ENCODE assay signal across 20 cellular contexts in genomic region chr22:22076937-22077703, GRCh38.
A peak's percentile ranks its signal among the peaks of the same experiment; 100 is the strongest.
DNase-seq lines count a peak whose midpoint lies in the region; ATAC-seq, FAIRE-seq and TF ChIP-seq lines count a peak whose summit lies in the region.
"Had no signal": no experiment of that assay in that cellular context is flagged by ENCODE, and none has a peak within 500 bp of the region (broad histone marks: within the 10 kb centered on the region; RNA-seq: fewer than 3 reads in every experiment).

No MANE protein-coding gene starts in this region.

- H3K27me3 Mint-ChIP-seq in activated T-helper 17 cell treated with anti-CD3 and anti-CD28 coated beads, Interleukin-2, amount 50 U/mL, for 72 hours = peaks cover 44% of the 10 kb centered on the region
- H3K27me3 Mint-ChIP-seq in activated T-helper 1 cell treated with anti-CD3 and anti-CD28 coated beads, Interleukin-12 subunit alpha, Interleukin-12 subunit beta, Interleukin-2, Interleukin-4 antibody, amounts not matched to agents 30 ng/mL and 10 ng/mL and 1 ng/mL, durations not matched to agents 14 hours and 24 hours and 36 hours (ENCODE audit: insufficient read depth) = peaks cover 17% of the 10 kb centered on the region

- TF ChIP-seq CTCF in bronchial epithelial cell (IDR thresholded peaks at IDR 0.05; ENCODE audit: insufficient read depth, low read length, severe bottlenecking) (no peak), foreskin fibroblast (IDR thresholded peaks at IDR 0.05; ENCODE audit: low read depth, low read length) (no peak)

- H3K4me1 Mint-ChIP-seq in activated T-helper 17 cell treated with anti-CD3 and anti-CD28 coated beads, Interleukin-2, amount 50 U/mL, for 72 hours = no peaks in the 10 kb centered on the region
- no peaks in the 10 kb centered on the region for H3K4me1 Mint-ChIP-seq in activated T-helper 1 cell treated with anti-CD3 and anti-CD28 coated beads, Interleukin-12 subunit alpha, Interleukin-12 subunit beta, Interleukin-2, Interleukin-4 antibody, amounts not matched to agents 30 ng/mL and 10 ng/mL and 1 ng/mL, durations not matched to agents 14 hours and 24 hours and 36 hours (ENCODE audit: low read depth)
- H3K4me1 Mint-ChIP-seq: CD4-positive, CD25-positive, alpha-beta regulatory T cell; WTC11 had no signal

- no peak overlapping the region for H3K27ac Mint-ChIP-seq in activated T-helper 17 cell treated with anti-CD3 and anti-CD28 coated beads, Interleukin-2, amount 50 U/mL, for 72 hours
- no peak overlapping the region for H3K27ac Mint-ChIP-seq in activated T-helper 1 cell treated with anti-CD3 and anti-CD28 coated beads, Interleukin-12 subunit alpha, Interleukin-12 subunit beta, Interleukin-2, Interleukin-4 antibody, amounts not matched to agents 30 ng/mL and 10 ng/mL and 1 ng/mL, durations not matched to agents 14 hours and 24 hours and 36 hours
- H3K27ac Mint-ChIP-seq: activated CD8-positive, alpha-beta T cell treated with anti-CD3 and anti-CD28 coated beads, Interleukin-2, amount 10 ng/mL, durations not matched to agents 7 days and 5 days; activated T-helper 2 cell treated with anti-CD3 and anti-CD28 coated beads, Interferon-gamma antibody, Interleukin-2, Interleukin-4, amounts not matched to agents 10 μg/mL and 5 μg/mL and 100 μg/mL, durations not matched to agents 14 hours and 24 hours and 36 hours; T-helper 1 cell treated with Interleukin-12 subunit alpha and Interleukin-12 subunit beta and Interleukin-4 antibody, amounts not matched to agents 30 μg/mL and 1 μg/mL, for 36 hours; WTC11 had no signal

- intact Hi-C loops in activated T-helper 1 cell treated with anti-CD3 and anti-CD28 coated beads, Interleukin-12 subunit alpha, Interleukin-12 subunit beta, Interleukin-2, Interleukin-4 antibody, amounts not matched to agents 30 ng/mL and 10 ng/mL and 1 ng/mL, durations not matched to agents 14 hours and 24 hours and 36 hours (cut with micrococcal nuclease) = no loop called here

- no peak overlapping the region for H3K4me3 Mint-ChIP-seq in activated T-helper 17 cell treated with anti-CD3 and anti-CD28 coated beads, Interleukin-2, amount 50 U/mL, for 72 hours
- no peak overlapping the region for H3K4me3 Mint-ChIP-seq in activated T-helper 1 cell treated with anti-CD3 and anti-CD28 coated beads, Interleukin-12 subunit alpha, Interleukin-12 subunit beta, Interleukin-2, Interleukin-4 antibody, amounts not matched to agents 30 ng/mL and 10 ng/mL and 1 ng/mL, durations not matched to agents 14 hours and 24 hours and 36 hours
- H3K4me3 Mint-ChIP-seq: activated CD8-positive, alpha-beta T cell treated with anti-CD3 and anti-CD28 coated beads, Interleukin-2, amount 10 ng/mL, durations not matched to agents 7 days and 5 days; CD4-positive, CD25-positive, alpha-beta regulatory T cell; T-helper 1 cell treated with Interleukin-12 subunit alpha and Interleukin-12 subunit beta and Interleukin-4 antibody, amounts not matched to agents 30 μg/mL and 1 μg/mL, for 36 hours; WTC11 had no signal

- no peaks in the 10 kb centered on the region for H3K9me3 Mint-ChIP-seq in activated T-helper 17 cell treated with anti-CD3 and anti-CD28 coated beads, Interleukin-2, amount 50 U/mL, for 72 hours
- no peaks in the 10 kb centered on the region for H3K9me3 Mint-ChIP-seq in activated T-helper 1 cell treated with anti-CD3 and anti-CD28 coated beads, Interleukin-12 subunit alpha, Interleukin-12 subunit beta, Interleukin-2, Interleukin-4 antibody, amounts not matched to agents 30 ng/mL and 10 ng/mL and 1 ng/mL, durations not matched to agents 14 hours and 24 hours and 36 hours
- H3K9me3 Mint-ChIP-seq: activated T-helper 2 cell treated with anti-CD3 and anti-CD28 coated beads, Interferon-gamma antibody, Interleukin-2, Interleukin-4, amounts not matched to agents 10 μg/mL and 5 μg/mL and 100 μg/mL, durations not matched to agents 14 hours and 24 hours and 36 hours; CD4-positive, CD25-positive, alpha-beta regulatory T cell; T-helper 1 cell treated with Interleukin-12 subunit alpha and Interleukin-12 subunit beta and Interleukin-4 antibody, amounts not matched to agents 30 μg/mL and 1 μg/mL, for 36 hours; WTC11 had no signal

- FAIRE-seq in bronchial epithelial cell (lab: Jason Lieb, UNC) (no peak), RCC 7860 (lab: Jason Lieb, UNC) (no peak)
- FAIRE-seq: endothelial cell of umbilical vein, H1, keratinocyte had no signal

- ATAC-seq in activated T-helper 17 cell treated with anti-CD3 and anti-CD28 coated beads, Interleukin-2, amount 50 U/mL, for 72 hours (replicated peaks) = no peak
- ATAC-seq: activated CD8-positive, alpha-beta T cell treated with anti-CD3 and anti-CD28 coated beads, Interleukin-2, amount 10 ng/mL, durations not matched to agents 7 days and 5 days; WTC11 had no signal

- peak; percentile 9 for DNase-seq in EL
- DNase-seq in NCI-H1694 (lab: John Stamatoyannopoulos, UW) = peak; percentile 12
- DNase-seq in bronchial epithelial cell (ENCODE audit: low read depth) = peak; percentile 67
- peak; percentile 14 to 38 for DNase-seq in foreskin fibroblast
- no peak for DNase-seq in activated T-helper 1 cell treated with anti-CD3 and anti-CD28 coated beads, Interleukin-12 subunit alpha, Interleukin-12 subunit beta, Interleukin-2, Interleukin-4 antibody, amounts not matched to agents 30 ng/mL and 10 ng/mL and 1 ng/mL, durations not matched to agents 14 hours and 24 hours and 36 hours (ENCODE audit: low spot score)
- no peak for DNase-seq in COLO668 (lab: John Stamatoyannopoulos, UW; ENCODE audit: unreplicated experiment)
- no peak for DNase-seq in RCC 7860 (ENCODE audit: low spot score)
- DNase-seq: activated CD8-positive, alpha-beta T cell treated with anti-CD3 and anti-CD28 coated beads, Interleukin-2, amount 10 ng/mL, durations not matched to agents 7 days and 5 days; CD4-positive, CD25-positive, alpha-beta regulatory T cell; cerebellar nuclear complex; DMS79 treated with DMSO at 0.1 percent for 48 hours; SHP77 had no signal

- H3K36me3 ChIP-seq in bronchial epithelial cell (ENCODE audit: control insufficient read depth, insufficient read depth, low read length) = no peaks in the 10 kb centered on the region
- H3K36me3 ChIP-seq: vagina had no signal

- no peaks in the 10 kb centered on the region for H3K36me3 Mint-ChIP-seq in activated T-helper 17 cell treated with anti-CD3 and anti-CD28 coated beads, Interleukin-2, amount 50 U/mL, for 72 hours (ENCODE audit: low read depth)
- H3K36me3 Mint-ChIP-seq in activated T-helper 1 cell treated with anti-CD3 and anti-CD28 coated beads, Interleukin-12 subunit alpha, Interleukin-12 subunit beta, Interleukin-2, Interleukin-4 antibody, amounts not matched to agents 30 ng/mL and 10 ng/mL and 1 ng/mL, durations not matched to agents 14 hours and 24 hours and 36 hours (ENCODE audit: low read depth) = no peaks in the 10 kb centered on the region
- H3K36me3 Mint-ChIP-seq: CD4-positive, CD25-positive, alpha-beta regulatory T cell; WTC11 had no signal

- H3K27me3 ChIP-seq in bronchial epithelial cell (ENCODE audit: control insufficient read depth, insufficient read depth, low read length) = peaks cover 8% of the 10 kb centered on the region
- H3K27me3 ChIP-seq: vagina had no signal

- no peak overlapping the region for H3K4me3 ChIP-seq in bronchial epithelial cell (ENCODE audit: low read depth, low read length)
- H3K4me3 ChIP-seq in foreskin fibroblast (ENCODE audit: low read depth in 1 of 2, low read length in 2 of 2) = no peak overlapping the region
- H3K4me3 ChIP-seq: vagina had no signal

Comparison
In these comparisons a context has a peak if more than half of its experiments do, and no peak if none do; other contexts are left out.
1. DNase-seq: peak in EL (single experiment), NCI-H1694 (single experiment), bronchial epithelial cell (single experiment) and foreskin fibroblast (2 of 2); none in activated T-helper 1 cell treated with anti-CD3 and anti-CD28 coated beads, Interleukin-12 subunit alpha, Interleukin-12 subunit beta, Interleukin-2, Interleukin-4 antibody, amounts not matched to agents 30 ng/mL and 10 ng/mL and 1 ng/mL, durations not matched to agents 14 hours and 24 hours and 36 hours (single experiment), COLO668 (single experiment) and RCC 7860 (single experiment).